ENCODE assay signal across 12 cellular contexts in genomic region chr22:37496651-37497599, GRCh38. TPM values are rescaled to one million over a fixed set of nuclear protein-coding genes. Genes with fewer than 3 reads are reported as not detected.
A peak's percentile ranks its signal among the peaks of the same experiment; 100 is the strongest.
DNase-seq lines count a peak whose midpoint lies in the region; ATAC-seq and TF ChIP-seq lines count a peak whose summit lies in the region.
"Had no signal": no experiment of that assay in that cellular context is flagged by ENCODE, and none has a peak within 500 bp of the region (broad histone marks: within the 10 kb centered on the region; RNA-seq: fewer than 3 reads in every experiment).

No MANE protein-coding gene starts in this region.

- peaks cover 49% of the 10 kb centered on the region for H3K27me3 Mint-ChIP-seq in central memory CD8-positive, alpha-beta T cell

- H3K9me3 ChIP-seq in Karpas-422 (ENCODE audit: low read length) (no peaks in the 10 kb centered on the region), right lobe of liver (no peaks in the 10 kb centered on the region)

- no peaks in the 10 kb centered on the region for H3K36me3 Mint-ChIP-seq in central memory CD8-positive, alpha-beta T cell (ENCODE audit: insufficient read depth)
- H3K36me3 Mint-ChIP-seq: stimulated activated effector memory CD8-positive, alpha-beta T cell treated with anti-CD3 and anti-CD28 coated beads, Interleukin-12 subunit alpha, Interleukin-12 subunit beta, amount 100 ng/mL, for 72 hours had no signal

- H4K20me1 ChIP-seq in Karpas-422 (ENCODE audit: insufficient read depth, low read depth, low read length) = peaks cover 4% of the 10 kb centered on the region; the same call in 1 of the 2 replicates

- no peak for TF ChIP-seq POLR2A in right lobe of liver (IDR thresholded peaks at IDR 0.05)

- H3K36me3 ChIP-seq in Karpas-422 (ENCODE audit: insufficient read depth, low read length) = no peaks in the 10 kb centered on the region
- peaks cover 0 to 5% (median 0%) of the 10 kb centered on the region in 4 donors for H3K36me3 ChIP-seq in right lobe of liver

- H3K4me3 Mint-ChIP-seq in central memory CD8-positive, alpha-beta T cell = no peak overlapping the region
- H3K4me3 Mint-ChIP-seq: stimulated activated effector memory CD8-positive, alpha-beta T cell treated with anti-CD3 and anti-CD28 coated beads, Interleukin-12 subunit alpha, Interleukin-12 subunit beta, amount 100 ng/mL, for 72 hours had no signal

- intact Hi-C loops in cardiac septum (cut with DNase I) = no loop called here
- intact Hi-C loops in right lobe of liver (cut with DNase I) = no loop called here

- no peak overlapping the region for H3K4me3 ChIP-seq in AG10803 (ENCODE audit: low read length)
- no peak overlapping the region for H3K4me3 ChIP-seq in Karpas-422 (ENCODE audit: low read length)
- no peak overlapping the region for H3K4me3 ChIP-seq in right lobe of liver
- H3K4me3 ChIP-seq: lung had no signal

- H3K27me3 ChIP-seq in Karpas-422 (ENCODE audit: low read length) (no peaks in the 10 kb centered on the region; the same call in 1 of the 2 replicates), right lobe of liver (no peaks in the 10 kb centered on the region)

- no peak overlapping the region for H3K4me2 ChIP-seq in Karpas-422 (ENCODE audit: low read depth, low read length, poor library complexity, severe bottlenecking)

- H3K79me2 ChIP-seq in Karpas-422 (ENCODE audit: low read length) = no peaks in the 10 kb centered on the region

- H2AFZ ChIP-seq in Karpas-422 (ENCODE audit: low read length) = no peak overlapping the region

- no peak overlapping the region for H3K9ac ChIP-seq in Karpas-422 (ENCODE audit: low read length)

- DNase-seq in AG10803 (ENCODE audit: low read depth) (peak; percentile 90), Karpas-422 (peak; percentile 74), kidney tubule cell (ENCODE audit: low spot score) (peak; percentile 99), cardiac septum (ENCODE audit: low spot score) (no peak), right lobe of liver (no peak)
- DNase-seq in central memory CD8-positive, alpha-beta T cell (ENCODE audit: low spot score in 2 of 2) = no peak
- no peak for DNase-seq in stimulated activated CD4-positive, alpha-beta T cell treated with anti-CD3 and anti-CD28 coated beads, Interleukin-4, amount 100 ng/mL, for 4 hours
- DNase-seq: activated effector memory CD4-positive, alpha-beta T cell treated with Interleukin-2 at 50 U/mL for 16 hours; NCI-H526 treated with DMSO at 0.1 percent for 48 hours had no signal

- H3K9me3 Mint-ChIP-seq in central memory CD8-positive, alpha-beta T cell = no peaks in the 10 kb centered on the region
- H3K9me3 Mint-ChIP-seq: stimulated activated effector memory CD8-positive, alpha-beta T cell treated with anti-CD3 and anti-CD28 coated beads, Interleukin-12 subunit alpha, Interleukin-12 subunit beta, amount 100 ng/mL, for 72 hours had no signal

- H3K4me1 ChIP-seq in Karpas-422 (ENCODE audit: low read length) (peaks cover 21% of the 10 kb centered on the region), right lobe of liver (peaks cover 0 to 32% (median 18%) of the 10 kb centered on the region in 4 donors)

- no peak for ATAC-seq in central memory CD8-positive, alpha-beta T cell (replicated peaks; ENCODE audit: extremely low read depth, poor library complexity, severe bottlenecking)
- no peak for ATAC-seq in GM21390 (IDR thresholded peaks at IDR 0.05; ENCODE audit: unreplicated experiment)
- no peak for ATAC-seq in right lobe of liver
- ATAC-seq: stimulated activated effector memory CD8-positive, alpha-beta T cell treated with anti-CD3 and anti-CD28 coated beads, Interleukin-12 subunit alpha, Interleukin-12 subunit beta, amount 100 ng/mL, for 72 hours had no signal

- H3K27ac ChIP-seq in Karpas-422 (ENCODE audit: low read length) (no peak overlapping the region), right lobe of liver (no peak overlapping the region)

- peak overlapping the region; percentile 19 for H3K27ac Mint-ChIP-seq in central memory CD8-positive, alpha-beta T cell (ENCODE audit: low read depth)
- H3K27ac Mint-ChIP-seq: stimulated activated effector memory CD8-positive, alpha-beta T cell treated with anti-CD3 and anti-CD28 coated beads, Interleukin-12 subunit alpha, Interleukin-12 subunit beta, amount 100 ng/mL, for 72 hours had no signal

- H3K4me1 Mint-ChIP-seq in central memory CD8-positive, alpha-beta T cell = peaks cover 18% of the 10 kb centered on the region

- 81% methylated on average over 5 of the region's 23 CpGs for WGBS in right lobe of liver (ENCODE audit: insufficient coverage, low coverage, low lambda C conversion rate, missing lambda C conversion rate)

- no peaks in the 10 kb centered on the region for H3K9me2 ChIP-seq in Karpas-422 (replicated peaks; ENCODE audit: insufficient read depth, low read length)

- TF ChIP-seq CTCF in AG10803 (conservative IDR thresholded peaks at IDR 0.05; ENCODE audit: low read length) (no peak), right lobe of liver (IDR thresholded peaks at IDR 0.05) (no peak)

RNA-seq across cellular contexts. Expression of gene MFNG, which starts 10.7 kb away (rescaled TPM):
- total RNA-seq in Karpas-422 (2014; rRNA removed; shearing (Covaris generic); ENCODE audit: low replicate concordance) = 91.1 and 105 TPM in 2 replicates
- total RNA-seq in cardiac septum = 5.3 TPM
- total RNA-seq in right lobe of liver = 10 to 100 TPM in 4 of 6 experiments, 1 to 10 TPM in 2; 5.6 to 14.4 (median 10.2) TPM

RNA-seq across cellular contexts. Expression of gene CARD10, which starts 22.3 kb away (rescaled TPM):
- total RNA-seq in Karpas-422 (2014; rRNA removed; shearing (Covaris generic); ENCODE audit: low replicate concordance) = not detected in 2 replicates
- total RNA-seq in cardiac septum = 6.0 TPM
- total RNA-seq in right lobe of liver = 10 to 100 TPM in 5 of 6 experiments, 1 to 10 TPM in 1; 9.0 to 27.8 (median 14.2) TPM

Comparison
In these comparisons a context has a peak if more than half of its experiments do, and no peak if none do; other contexts are left out.
1. DNase-seq: peak in AG10803 (single experiment), Karpas-422 (single experiment) and kidney tubule cell (single experiment); none in central memory CD8-positive, alpha-beta T cell (0 of 2), stimulated activated CD4-positive, alpha-beta T cell treated with anti-CD3 and anti-CD28 coated beads, Interleukin-4, amount 100 ng/mL, for 4 hours (0 of 2), cardiac septum (single experiment) and right lobe of liver (0 of 3).